ENCODE assay signal across 7 cellular contexts in the genomic region with DNA sequence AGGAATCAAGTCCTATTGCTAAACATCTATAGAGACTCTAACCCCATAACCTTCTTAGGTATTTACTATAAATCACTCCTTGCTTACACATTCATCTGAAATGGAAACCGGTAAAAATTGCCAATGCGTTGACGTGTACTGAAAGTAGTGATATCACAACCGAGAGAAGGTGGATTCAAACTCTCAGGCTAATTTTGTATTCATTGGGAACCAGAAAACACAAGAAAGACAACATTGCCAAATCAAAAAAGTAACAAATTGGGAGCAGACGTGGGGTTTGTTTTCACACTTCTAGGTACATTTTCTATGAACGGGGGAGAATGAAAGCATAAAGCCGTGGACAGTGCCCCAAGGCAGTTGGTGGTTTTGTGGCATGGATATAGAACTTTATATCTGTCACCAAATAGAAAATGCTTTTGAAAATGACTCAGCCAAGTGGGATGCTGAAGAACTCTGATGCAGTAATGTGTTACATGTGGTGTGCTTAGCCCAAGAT.
DNase-seq lines count a peak whose midpoint lies in the region; ATAC-seq lines count a peak whose summit lies in the region.

No MANE protein-coding gene starts in this region.

- no peak overlapping the region for H4K8ac ChIP-seq in neuronal stem cell (ENCODE audit: low read depth, low read length)

- H3K27ac ChIP-seq in neuronal stem cell (replicated peaks; ENCODE audit: low read length) = no peak overlapping the region
- no peak overlapping the region for H3K27ac ChIP-seq in substantia nigra (ENCODE audit: low read depth, low read length, poor library complexity, severe bottlenecking)

- peak; percentile 46 for DNase-seq in amniotic stem cell (lab: John Stamatoyannopoulos, UW)
- DNase-seq in stimulated activated CD4-positive, alpha-beta T cell treated with anti-CD3 and anti-CD28 coated beads, TNF-alpha, amount 100 ng/mL, for 24 hours (ENCODE audit: low read depth in 3 of 3) = peak in 2 of 3 experiments; percentile 15 to 20
- DNase-seq in neuronal stem cell (ENCODE audit: low spot score) = no peak
- no peak for DNase-seq in substantia nigra (lab: John Stamatoyannopoulos, UW)
- DNase-seq in NCI-H510A treated with DMSO at 0.1 percent for 48 hours (lab: John Stamatoyannopoulos, UW) = no peak

- H2BK120ac ChIP-seq in neuronal stem cell (ENCODE audit: low read depth, low read length) = no peak overlapping the region

- no peak overlapping the region for H3K4ac ChIP-seq in neuronal stem cell (ENCODE audit: low read length)

- no peak overlapping the region for H2BK12ac ChIP-seq in neuronal stem cell (ENCODE audit: low read length)

- H2AK5ac ChIP-seq in neuronal stem cell (ENCODE audit: low read depth, low read length) = no peak overlapping the region

- no peak overlapping the region for H3K23ac ChIP-seq in neuronal stem cell (ENCODE audit: low read depth, low read length, poor library complexity)

- H3K9me3 ChIP-seq in neuronal stem cell (replicated peaks in 1 of 2; ENCODE audit: control insufficient read depth in 2 of 2, insufficient read depth in 1 of 2, low read depth in 1 of 2, low read length in 2 of 2) = no peaks in the 10 kb centered on the region

- H2BK15ac ChIP-seq in neuronal stem cell (ENCODE audit: low read length) = no peak overlapping the region

- H3K79me1 ChIP-seq in neuronal stem cell (ENCODE audit: low read depth, low read length) = no peaks in the 10 kb centered on the region

- H3K36me3 ChIP-seq in neuronal stem cell (replicated peaks in 1 of 2; ENCODE audit: control insufficient read depth in 2 of 2, insufficient read depth in 2 of 2, low read length in 2 of 2) = peaks cover 0 to 5% of the 10 kb centered on the region in 2 donors

- peaks cover 0 to 4% of the 10 kb centered on the region in 2 donors for H3K4me1 ChIP-seq in neuronal stem cell (ENCODE audit: control insufficient read depth in 2 of 2, insufficient read depth in 1 of 2, low read depth in 1 of 2, low read length in 2 of 2)

- no peak overlapping the region for H4K91ac ChIP-seq in neuronal stem cell (ENCODE audit: low read depth, low read length, poor library complexity)

- WGBS in neuronal stem cell (ENCODE audit: extremely low coverage in 2 of 2, insufficient read length in 2 of 2, insufficient replicate concordance in 1 of 2), 2 donors = no CpG with 5 or more reads among the region's 7 CpGs

- no peaks in the 10 kb centered on the region for H3K27me3 ChIP-seq in neuronal stem cell (ENCODE audit: control insufficient read depth in 3 of 3, insufficient read depth in 3 of 3, low read depth in 1 of 3, low read length in 3 of 3)

- H3K18ac ChIP-seq in neuronal stem cell (ENCODE audit: low read length) = no peak overlapping the region

- no peak overlapping the region for H2AFZ ChIP-seq in neuronal stem cell (ENCODE audit: low read length)

- no peak overlapping the region for H3K14ac ChIP-seq in neuronal stem cell (ENCODE audit: low read length)

- no peak overlapping the region for H3K4me3 ChIP-seq in neuronal stem cell (ENCODE audit: low read length in 2 of 2)

- peak; percentile 57 for ATAC-seq in GM18909 (IDR thresholded peaks at IDR 0.05; ENCODE audit: poor library complexity, unreplicated experiment)
- ATAC-seq in HG03135 (IDR thresholded peaks at IDR 0.05; ENCODE audit: unreplicated experiment) = peak; percentile 58

- no peak overlapping the region for H3K9ac ChIP-seq in neuronal stem cell (ENCODE audit: low read depth, low read length, poor library complexity)

- no peak overlapping the region for H3K4me2 ChIP-seq in neuronal stem cell (ENCODE audit: insufficient read depth, low read length, poor library complexity, severe bottlenecking)

- H2BK5ac ChIP-seq in neuronal stem cell (ENCODE audit: low read length) = no peak overlapping the region

Comparison
In these comparisons a context has a peak if more than half of its experiments do, and no peak if none do; other contexts are left out.
1. DNase-seq: peak in amniotic stem cell (single experiment) and stimulated activated CD4-positive, alpha-beta T cell treated with anti-CD3 and anti-CD28 coated beads, TNF-alpha, amount 100 ng/mL, for 24 hours (2 of 3); none in neuronal stem cell (single experiment), substantia nigra (0 of 49) and NCI-H510A treated with DMSO at 0.1 percent for 48 hours (single experiment).